ENCODE assay signal across 8 cellular contexts in the genomic region with DNA sequence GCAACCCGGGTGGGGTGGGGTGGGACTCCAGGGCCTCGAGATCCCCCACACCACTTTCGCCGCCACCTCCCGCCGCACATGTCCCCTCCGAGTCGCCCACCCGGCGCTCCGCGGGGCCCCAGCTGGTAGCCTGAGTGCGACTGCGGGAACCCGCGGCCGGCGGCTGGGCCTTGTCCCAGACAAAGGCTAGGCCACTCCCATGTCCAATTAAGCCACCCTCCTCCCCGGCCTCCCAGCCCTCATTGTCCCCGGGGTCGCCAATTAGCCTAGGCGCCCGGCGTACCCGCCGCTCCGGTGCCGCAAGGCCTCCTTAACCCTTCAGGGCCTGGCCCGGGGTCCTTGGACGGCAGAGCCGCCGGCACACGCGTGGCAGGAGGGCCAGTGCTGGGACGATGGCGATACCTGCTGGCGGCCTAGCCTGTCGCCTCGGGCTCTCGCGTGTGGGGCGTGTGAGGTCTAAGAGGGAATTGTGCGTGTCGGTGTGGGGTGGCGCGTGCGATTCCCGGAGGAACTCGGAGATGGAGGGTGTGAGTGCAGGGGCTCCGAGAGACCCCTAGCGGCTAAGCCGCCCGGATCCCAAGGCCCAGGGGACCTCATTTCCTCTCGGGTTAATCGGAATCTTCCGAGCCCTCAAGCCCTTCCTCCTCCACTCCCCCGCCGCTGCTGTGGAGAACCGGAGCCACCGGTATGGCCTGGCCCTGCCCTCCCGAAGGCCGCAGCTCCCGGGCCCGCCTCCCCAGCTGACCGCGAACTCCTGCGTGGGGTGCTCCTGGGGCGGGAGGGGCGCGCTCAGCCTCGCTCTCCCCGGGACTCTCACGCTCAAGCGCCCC. TPM values are rescaled to one million over a fixed set of nuclear protein-coding genes. Genes with fewer than 3 reads are reported as not detected.
DNase-seq lines count a peak whose midpoint lies in the region; ATAC-seq and TF ChIP-seq lines count a peak whose summit lies in the region.

No MANE protein-coding gene starts in this region.

- no peak overlapping the region for H3K27ac Mint-ChIP-seq in activated CD4-positive, alpha-beta memory T cell treated with anti-CD3 and anti-CD28 coated beads for 36 hours
- H3K27ac Mint-ChIP-seq in neural crest cell (ENCODE audit: unreplicated experiment), result peak overlapping the region; percentile 89

- H3K4me1 Mint-ChIP-seq in activated CD4-positive, alpha-beta memory T cell treated with anti-CD3 and anti-CD28 coated beads for 36 hours (ENCODE audit: low read depth), result peaks cover 19% of the 10 kb centered on the region
- H3K4me1 Mint-ChIP-seq in neural crest cell, result peaks cover 19% of the 10 kb centered on the region

- peaks cover 98% of the 10 kb centered on the region for H3K27me3 ChIP-seq in HUES6 (ENCODE audit: control insufficient read depth, insufficient read depth, low read length)

- CTCF ChIA-PET in activated CD4-positive, alpha-beta memory T cell treated with anti-CD3 and anti-CD28 coated beads for 36 hours (lab: Charles Lee), result interaction anchor here (0.7 to 3.4 kb wide), 20 partner anchors 9 to 691 kb away, joined by 3 to 25 read pairs (median 5); no protein-coding TSS in a partner anchor

- no peaks in the 10 kb centered on the region for H3K36me3 ChIP-seq in HUES6 (ENCODE audit: control insufficient read depth, insufficient read depth, low read length)

- no peak for ATAC-seq in HG03571 (IDR thresholded peaks at IDR 0.05; ENCODE audit: unreplicated experiment)

- POLR2A ChIA-PET in activated CD4-positive, alpha-beta memory T cell treated with anti-CD3 and anti-CD28 coated beads for 36 hours (lab: Charles Lee), result interaction anchor here (1.2 kb wide), 1 partner anchor 145 kb away, joined by 3 read pairs; no protein-coding TSS in a partner anchor

- no peaks in the 10 kb centered on the region for H3K9me3 Mint-ChIP-seq in activated CD4-positive, alpha-beta memory T cell treated with anti-CD3 and anti-CD28 coated beads for 36 hours
- H3K9me3 Mint-ChIP-seq in neural crest cell, result no peaks in the 10 kb centered on the region

- intact Hi-C loops in activated CD4-positive, alpha-beta memory T cell treated with anti-CD3 and anti-CD28 coated beads for 36 hours (cut with micrococcal nuclease), result loop anchor here (5.0 kb wide), 1 partner anchor 421 kb away; no protein-coding TSS in a partner anchor

- no peaks in the 10 kb centered on the region for H3K36me3 Mint-ChIP-seq in activated CD4-positive, alpha-beta memory T cell treated with anti-CD3 and anti-CD28 coated beads for 36 hours
- H3K36me3 Mint-ChIP-seq in neural crest cell (ENCODE audit: low read depth), result peaks cover 2% of the 10 kb centered on the region

- peak; percentile 14 for TF ChIP-seq CTCF in fibroblast of the aortic adventitia (IDR thresholded peaks at IDR 0.05; ENCODE audit: insufficient read depth, low read length)
- no peak for TF ChIP-seq CTCF in neural crest cell (conservative IDR thresholded peaks at IDR 0.05)

- H3K9me3 ChIP-seq in HUES6 (ENCODE audit: control insufficient read depth, insufficient read depth, low read depth, low read length), result no peaks in the 10 kb centered on the region

- no peak overlapping the region for H3K27ac ChIP-seq in HUES6 (ENCODE audit: low read depth, low read length)

- DNase-seq in NCI-H2196 (lab: John Stamatoyannopoulos, UW; ENCODE audit: unreplicated experiment) (peak; percentile 31), NCI-H2196 treated with DMSO at 0.1 percent for 48 hours (lab: John Stamatoyannopoulos, UW; ENCODE audit: unreplicated experiment) (no peak), fibroblast of the aortic adventitia (ENCODE audit: low read depth) (peak; percentile 44), neural crest cell (ENCODE audit: low read depth, low spot score) (peak; percentile 65), NCI-H1694 treated with DMSO at 0.1 percent for 48 hours (lab: John Stamatoyannopoulos, UW) (no peak)
- DNase-seq in activated CD4-positive, alpha-beta memory T cell treated with anti-CD3 and anti-CD28 coated beads for 36 hours, result peak; percentile 44

- H3K4me3 ChIP-seq in HUES6 (ENCODE audit: low read depth, low read length) (peak overlapping the region; percentile 77), fibroblast of the aortic adventitia (ENCODE audit: low read depth, low read length) (peak overlapping the region; percentile 78)

- peak overlapping the region; percentile 51 for H3K9ac ChIP-seq in HUES6 (ENCODE audit: low read length)

- peak overlapping the region; percentile 59 for H3K4me3 Mint-ChIP-seq in activated CD4-positive, alpha-beta memory T cell treated with anti-CD3 and anti-CD28 coated beads for 36 hours
- peak overlapping the region; percentile 89 for H3K4me3 Mint-ChIP-seq in neural crest cell

- H3K27me3 Mint-ChIP-seq in activated CD4-positive, alpha-beta memory T cell treated with anti-CD3 and anti-CD28 coated beads for 36 hours, result peaks cover 39% of the 10 kb centered on the region
- peaks cover 53% of the 10 kb centered on the region for H3K27me3 Mint-ChIP-seq in neural crest cell (ENCODE audit: low read depth)

- peaks cover 10% of the 10 kb centered on the region for H3K4me1 ChIP-seq in HUES6 (ENCODE audit: control insufficient read depth, insufficient read depth, low read length)

RNA-seq across cellular contexts. Expression of a gene that starts 11.7 kb away (rescaled TPM):
- total RNA-seq in activated CD4-positive, alpha-beta memory T cell treated with anti-CD3 and anti-CD28 coated beads for 36 hours, result under 1 TPM in 1 of 2 experiments, not detected in 1; 0.05 TPM
- total RNA-seq in fibroblast of the aortic adventitia (ENCODE audit: low replicate concordance), result 4.1 and 20.8 TPM in 2 replicates
- total RNA-seq in neural crest cell, result 16.1 and 18.7 TPM in 2 replicates

RNA-seq across cellular contexts. Expression of a gene that starts 40.9 kb away (rescaled TPM):
- total RNA-seq in activated CD4-positive, alpha-beta memory T cell treated with anti-CD3 and anti-CD28 coated beads for 36 hours, result not detected
- 0.16 TPM in 1 of 2 replicates, not detected in the other for total RNA-seq in fibroblast of the aortic adventitia (ENCODE audit: low replicate concordance)
- not detected in 2 replicates for total RNA-seq in neural crest cell

Comparison
In these comparisons a context has a peak if more than half of its experiments do, and no peak if none do; other contexts are left out.
1. DNase-seq: peak in NCI-H2196 (single experiment), activated CD4-positive, alpha-beta memory T cell treated with anti-CD3 and anti-CD28 coated beads for 36 hours (single experiment), fibroblast of the aortic adventitia (single experiment) and neural crest cell (single experiment); none in NCI-H2196 treated with DMSO at 0.1 percent for 48 hours (single experiment) and NCI-H1694 treated with DMSO at 0.1 percent for 48 hours (single experiment).